In the genomic region with DNA sequence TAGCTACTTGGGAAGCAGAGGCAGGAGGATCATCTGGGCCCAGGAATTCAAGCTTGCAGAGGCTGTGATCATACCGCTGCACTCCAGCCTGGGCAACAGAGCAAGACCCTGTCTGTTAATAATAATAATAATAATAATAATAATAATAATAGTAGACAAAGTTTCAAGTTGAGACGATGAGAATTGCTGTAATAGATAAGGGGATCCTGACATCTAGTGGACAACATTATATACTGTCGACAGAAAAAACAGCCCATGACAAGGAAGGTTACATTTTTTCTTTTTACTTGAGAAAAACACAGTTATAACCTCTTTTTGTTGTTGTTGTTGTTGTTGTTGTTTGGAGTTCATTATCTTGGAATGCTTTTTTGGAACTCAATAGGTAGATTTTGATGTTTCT, we compare ENCODE assay signal across 8 cellular contexts. TPM values are rescaled to one million over a fixed set of nuclear protein-coding genes. Genes with fewer than 3 reads are reported as not detected.
DNase-seq lines count a peak whose midpoint lies in the region; ATAC-seq and TF ChIP-seq lines count a peak whose summit lies in the region.

No MANE protein-coding gene starts in this region.

- H4K8ac ChIP-seq in mesendoderm (ENCODE audit: low read depth, low read length): no peak overlapping the region

- H3K79me2 ChIP-seq in mesendoderm (ENCODE audit: control insufficient read depth, insufficient read depth, low read length): no peaks in the 10 kb centered on the region

- no peaks in the 10 kb centered on the region for H3K4me1 Mint-ChIP-seq in chondrocyte (ENCODE audit: low read depth)

- no peaks in the 10 kb centered on the region for H3K79me1 ChIP-seq in mesendoderm (ENCODE audit: low read length)

- H4K5ac ChIP-seq in mesendoderm (ENCODE audit: low read length): no peak overlapping the region

- H2AK5ac ChIP-seq in mesendoderm (ENCODE audit: low read length): no peak overlapping the region

- no peaks in the 10 kb centered on the region for H3K36me3 ChIP-seq in mesendoderm (ENCODE audit: control insufficient read depth, insufficient read depth, low read length)

- no peak overlapping the region for H3K27ac Mint-ChIP-seq in chondrocyte (ENCODE audit: unreplicated experiment)

- ATAC-seq in activated CD4-positive, CD25-positive, alpha-beta regulatory T cell treated with anti-CD3 and anti-CD28 coated beads, Interleukin-2, amount 50 U/mL, for 24 hours: peak; percentile 36 to 44
- ATAC-seq in GM18520 (IDR thresholded peaks at IDR 0.05; ENCODE audit: unreplicated experiment) (no peak), GM18517 (IDR thresholded peaks at IDR 0.05; ENCODE audit: unreplicated experiment) (no peak), GM18498 (IDR thresholded peaks at IDR 0.05; ENCODE audit: unreplicated experiment) (no peak)

- no peaks in the 10 kb centered on the region for H3K9me3 Mint-ChIP-seq in chondrocyte (ENCODE audit: low read depth)

- H2BK120ac ChIP-seq in mesendoderm (ENCODE audit: low read depth, low read length): no peak overlapping the region

- TF ChIP-seq CTCF in chondrocyte (IDR thresholded peaks at IDR 0.05): peak; percentile 86

- no peak overlapping the region for H3K4me2 ChIP-seq in mesendoderm (ENCODE audit: low read length)

- no peaks in the 10 kb centered on the region for H3K27me3 Mint-ChIP-seq in chondrocyte (ENCODE audit: low read depth)

- H2BK5ac ChIP-seq in mesendoderm (ENCODE audit: low read length): no peak overlapping the region

- no peaks in the 10 kb centered on the region for H3K27me3 ChIP-seq in mesendoderm (ENCODE audit: insufficient read depth, low read length, poor library complexity)

- no peak overlapping the region for H3K4me3 ChIP-seq in mesendoderm (ENCODE audit: low read length)

- H2BK15ac ChIP-seq in mesendoderm (replicated peaks; ENCODE audit: low read depth): no peak overlapping the region

- H3K9ac ChIP-seq in mesendoderm (ENCODE audit: low read length): no peak overlapping the region

- no peak overlapping the region for H3K56ac ChIP-seq in mesendoderm (ENCODE audit: low read length)

- no peak overlapping the region for H3K23ac ChIP-seq in mesendoderm (ENCODE audit: low read length)

- H3K27ac ChIP-seq in mesendoderm (ENCODE audit: low read depth, low read length): no peak overlapping the region

- no peak overlapping the region for H3K4me3 Mint-ChIP-seq in chondrocyte (ENCODE audit: unreplicated experiment)

- WGBS in mesendoderm (ENCODE audit: extremely low coverage, insufficient coverage, low lambda C conversion rate): no CpG with 5 or more reads among the region's 3 CpGs

- peaks cover 8% of the 10 kb centered on the region for H3K36me3 Mint-ChIP-seq in chondrocyte (ENCODE audit: low read depth)

- no peak overlapping the region for H3K18ac ChIP-seq in mesendoderm (ENCODE audit: low read length)

- no peak for DNase-seq in activated CD4-positive, CD25-positive, alpha-beta regulatory T cell treated with anti-CD3 and anti-CD28 coated beads, Interleukin-2, amount 50 U/mL, for 72 hours
- peak; percentile 11 for DNase-seq in NCI-H2196 treated with DMSO at 0.1 percent for 48 hours (lab: John Stamatoyannopoulos, UW; ENCODE audit: unreplicated experiment)
- DNase-seq in chondrocyte (ENCODE audit: low spot score): no peak
- peak; percentile 37 for DNase-seq in mesendoderm

- H3K4ac ChIP-seq in mesendoderm (ENCODE audit: low read depth, low read length): no peak overlapping the region

- no peaks in the 10 kb centered on the region for H3K4me1 ChIP-seq in mesendoderm (ENCODE audit: control insufficient read depth, low read depth, low read length)

RNA-seq across cellular contexts. Expression of gene NDFIP1, which starts 35.3 kb away (rescaled TPM):
- 62.1 to 64.2 TPM (median 63.8 TPM) in 3 replicates for total RNA-seq in chondrocyte
- polyA plus RNA-seq in mesendoderm (2013, experiment 1 of 2): 20.2 TPM
- 19.9 TPM for polyA plus RNA-seq in mesendoderm (2013, experiment 2 of 2)

Comparison
In these comparisons a context has a peak if more than half of its experiments do, and no peak if none do; other contexts are left out.
1. ATAC-seq: peak in activated CD4-positive, CD25-positive, alpha-beta regulatory T cell treated with anti-CD3 and anti-CD28 coated beads, Interleukin-2, amount 50 U/mL, for 24 hours (2 of 2); none in GM18520 (single experiment), GM18517 (single experiment) and GM18498 (single experiment).
2. DNase-seq: peak in NCI-H2196 treated with DMSO at 0.1 percent for 48 hours (single experiment) and mesendoderm (single experiment); none in activated CD4-positive, CD25-positive, alpha-beta regulatory T cell treated with anti-CD3 and anti-CD28 coated beads, Interleukin-2, amount 50 U/mL, for 72 hours (single experiment) and chondrocyte (single experiment).